In genomic region chr4:152536545-152537182, GRCh38 we compare ENCODE assay signal across 8 cellular contexts. TPM values are rescaled to one million over a fixed set of nuclear protein-coding genes. Genes with fewer than 3 reads are reported as not detected.
DNase-seq lines count a peak whose midpoint lies in the region; ATAC-seq and TF ChIP-seq lines count a peak whose summit lies in the region.

No MANE protein-coding gene starts in this region.

- H3K4me1 Mint-ChIP-seq in CD4-positive, CD25-positive, alpha-beta regulatory T cell, result peaks cover 32 to 69% (median 45%) of the 10 kb centered on the region in 4 donors

- no peaks in the 10 kb centered on the region for H3K27me3 Mint-ChIP-seq in CD4-positive, CD25-positive, alpha-beta regulatory T cell

- DNase-seq in CD4-positive, CD25-positive, alpha-beta regulatory T cell, result peak in 2 of 3 donors; percentile 88 to 92
- DNase-seq in RPMI7951 (ENCODE audit: low read depth) (peak; percentile 33), breast epithelium (ENCODE audit: low spot score in 2 of 2) (no peak), islet precursor cell (peak; percentile 57), KBM-7 (no peak)
- DNase-seq in stimulated activated CD4-positive, alpha-beta T cell treated with anti-CD3 and anti-CD28 coated beads, Interleukin-4, amount 100 ng/mL, for 24 hours, result peak; percentile 68

- H3K9me3 Mint-ChIP-seq in CD4-positive, CD25-positive, alpha-beta regulatory T cell, result peaks cover 0 to 2% (median 0%) of the 10 kb centered on the region in 7 donors

- no peak for TF ChIP-seq POLR2A in breast epithelium (IDR thresholded peaks at IDR 0.05)

- ATAC-seq in CD4-positive, CD25-positive, alpha-beta regulatory T cell (ENCODE audit: low read depth in 2 of 2), result peak; percentile 60
- ATAC-seq in GM18909 (IDR thresholded peaks at IDR 0.05; ENCODE audit: poor library complexity, unreplicated experiment), result peak; percentile 45
- peak; percentile 38 for ATAC-seq in HG03135 (IDR thresholded peaks at IDR 0.05; ENCODE audit: unreplicated experiment)

- H3K27me3 ChIP-seq in CD4-positive, CD25-positive, alpha-beta regulatory T cell (ENCODE audit: control insufficient read depth, insufficient read depth, low read length), result no peaks in the 10 kb centered on the region
- no peaks in the 10 kb centered on the region for H3K27me3 ChIP-seq in breast epithelium

- intact Hi-C loops in breast epithelium (cut with DNase I; ENCODE audit: low total_unique reads), result no loop called here

- peaks cover 17% of the 10 kb centered on the region for H3K36me3 ChIP-seq in CD4-positive, CD25-positive, alpha-beta regulatory T cell (ENCODE audit: control insufficient read depth, insufficient read depth, low read length)
- H3K36me3 ChIP-seq in breast epithelium, result no peaks in the 10 kb centered on the region

- H3K27ac Mint-ChIP-seq in CD4-positive, CD25-positive, alpha-beta regulatory T cell, result peak overlapping the region; percentile 98 to 99 (median 99)

- peaks cover 66% of the 10 kb centered on the region for H3K4me1 ChIP-seq in CD4-positive, CD25-positive, alpha-beta regulatory T cell (ENCODE audit: control insufficient read depth, insufficient read depth, low read length, poor library complexity, severe bottlenecking)
- H3K4me1 ChIP-seq in breast epithelium, result peaks cover 0 to 13% of the 10 kb centered on the region in 2 donors

- peaks cover 16% of the 10 kb centered on the region for H3K36me3 Mint-ChIP-seq in CD4-positive, CD25-positive, alpha-beta regulatory T cell

- H3K27ac ChIP-seq in CD4-positive, CD25-positive, alpha-beta regulatory T cell (ENCODE audit: insufficient read depth, low read length, poor library complexity, severe bottlenecking), result peak overlapping the region; percentile 94
- peak overlapping the region; percentile 95 to 97 for H3K27ac ChIP-seq in breast epithelium

- peak overlapping the region; percentile 93 to 97 (median 95) for H3K4me3 Mint-ChIP-seq in CD4-positive, CD25-positive, alpha-beta regulatory T cell

- TF ChIP-seq CTCF in breast epithelium (IDR thresholded peaks at IDR 0.05), result no peak

- H3K4me3 ChIP-seq in CD4-positive, CD25-positive, alpha-beta regulatory T cell (ENCODE audit: low read depth, low read length), result peak overlapping the region; percentile 98
- peak overlapping the region; percentile 84 to 98 (median 97) for H3K4me3 ChIP-seq in breast epithelium

- in situ Hi-C loops in KBM-7 (cut with MboI; ENCODE audit: low pct_unique_long_range_greater_than_20kb, low sequenced_read_pairs), result no loop called here

- H3K9me3 ChIP-seq in CD4-positive, CD25-positive, alpha-beta regulatory T cell (ENCODE audit: control insufficient read depth in 2 of 2, low read length in 2 of 2), result no peaks in the 10 kb centered on the region
- H3K9me3 ChIP-seq in breast epithelium, result peaks cover 10 to 11% of the 10 kb centered on the region in 2 donors

RNA-seq across cellular contexts. Expression of gene FBXW7, which starts 0.8 kb away (rescaled TPM):
- 146 TPM for total RNA-seq in CD4-positive, CD25-positive, alpha-beta regulatory T cell
- polyA plus RNA-seq in CD4-positive, CD25-positive, alpha-beta regulatory T cell, result 10 to 100 TPM; 43.8 to 50.7 (median 47.4) TPM
- total RNA-seq in RPMI7951 (2014; rRNA removed; shearing (Covaris generic)), result 19.9 and 24.3 TPM in 2 replicates
- 100 to 1,000 TPM in 2 of 3 donors, 10 to 100 TPM in 1; 55.7 to 247 (median 117) TPM for total RNA-seq in breast epithelium

Comparison
In these comparisons a context has a peak if more than half of its experiments do, and no peak if none do; other contexts are left out.
1. DNase-seq: peak in CD4-positive, CD25-positive, alpha-beta regulatory T cell (2 of 3), RPMI7951 (single experiment), islet precursor cell (single experiment) and stimulated activated CD4-positive, alpha-beta T cell treated with anti-CD3 and anti-CD28 coated beads, Interleukin-4, amount 100 ng/mL, for 24 hours (single experiment); none in breast epithelium (0 of 2) and KBM-7 (single experiment).
2. Peak in every context shown above with its lines, with median percentiles within 50 percentile points of each other: ATAC-seq.